ENCODE assay signal across 1 cellular context in the genomic region with DNA sequence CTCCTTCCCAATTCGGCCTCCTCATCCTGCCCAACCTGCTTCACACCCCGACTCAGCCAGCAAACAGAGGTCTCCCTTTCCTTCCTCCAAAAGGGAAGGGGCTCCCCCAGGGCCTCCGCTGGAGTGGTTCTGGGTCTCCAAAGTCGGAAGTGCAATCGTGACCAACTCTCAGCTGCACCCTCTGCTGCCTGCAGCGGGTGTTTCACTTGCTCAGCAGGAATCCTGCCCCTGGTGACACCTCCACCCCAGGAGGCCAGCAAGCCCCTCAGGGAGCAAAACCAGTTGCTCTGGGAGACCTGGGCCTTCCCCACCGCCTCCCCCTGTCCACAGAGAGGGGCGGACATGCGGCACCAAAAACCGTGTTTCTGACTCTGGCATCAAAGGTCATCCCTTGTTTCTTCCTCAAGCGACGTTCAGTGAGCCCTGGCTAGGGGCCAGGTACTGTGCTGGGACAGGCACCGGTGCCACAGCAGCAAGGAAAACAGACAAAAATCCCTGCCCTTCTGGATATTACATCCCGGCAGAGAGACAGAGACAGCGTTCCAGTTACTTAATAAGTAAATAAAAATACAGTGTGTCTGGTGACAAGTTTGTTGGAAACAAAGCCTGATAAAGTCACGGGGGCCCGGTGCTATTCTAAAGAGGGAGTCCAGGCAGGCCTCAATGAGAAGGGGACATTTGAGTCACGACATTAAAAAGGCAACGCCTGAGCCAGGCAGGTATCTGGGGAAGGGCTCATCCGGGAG.
TF ChIP-seq lines count a peak whose summit lies in the region.

No MANE protein-coding gene starts in this region.

TF ChIP-seq in HepG2, 621 proteins besides CTCF, POLR2A, EP300 and RAD21 (continued from another document and continues in another):
- TF ChIP-seq SMAD9 (CRISPR knock-in tag; IDR thresholded peaks at IDR 0.05) (no peak), ZFP37 (CRISPR knock-in tag; IDR thresholded peaks at IDR 0.05; ENCODE audit: borderline replicate concordance) (no peak), ZNF441 (CRISPR knock-in tag; IDR thresholded peaks at IDR 0.05; ENCODE audit: borderline replicate concordance) (no peak), ARID2 (CRISPR knock-in tag; IDR thresholded peaks at IDR 0.05; ENCODE audit: borderline replicate concordance) (no peak), ZNF883 (CRISPR knock-in tag; IDR thresholded peaks at IDR 0.05; ENCODE audit: not compliant biosample characterization) (peak; percentile 51), IKZF4 (CRISPR knock-in tag; IDR thresholded peaks at IDR 0.05; ENCODE audit: borderline replicate concordance, low read depth, not compliant biosample characterization) (no peak), NFE2 (CRISPR knock-in tag; IDR thresholded peaks at IDR 0.05) (no peak), HNRNPLL (IDR thresholded peaks at IDR 0.05; ENCODE audit: low read depth, low read length, poor library complexity, severe bottlenecking) (no peak), ZNF562 (CRISPR knock-in tag; IDR thresholded peaks at IDR 0.05; ENCODE audit: borderline replicate concordance) (no peak), JARID2 (CRISPR knock-in tag; IDR thresholded peaks at IDR 0.05; ENCODE audit: insufficient replicate concordance) (no peak), ZFP41 (CRISPR knock-in tag; IDR thresholded peaks at IDR 0.05; ENCODE audit: borderline replicate concordance) (no peak), RARA (CRISPR knock-in tag; IDR thresholded peaks at IDR 0.05) (no peak), ISX (CRISPR knock-in tag; conservative IDR thresholded peaks at IDR 0.05) (no peak), MTA1 (CRISPR knock-in tag; IDR thresholded peaks at IDR 0.05; ENCODE audit: borderline replicate concordance) (no peak), ZNF256 (CRISPR knock-in tag; conservative IDR thresholded peaks at IDR 0.05) (no peak), ZNF644 (CRISPR knock-in tag; IDR thresholded peaks at IDR 0.05; ENCODE audit: low read depth) (no peak), NONO (IDR thresholded peaks at IDR 0.05) (no peak), NONO (CRISPR knock-in tag; conservative IDR thresholded peaks at IDR 0.05) (0 out of 2 replicates have a peak, but pooled peaks have one; percentile 33), THYN1 (CRISPR knock-in tag; IDR thresholded peaks at IDR 0.05; ENCODE audit: borderline replicate concordance, low read depth) (no peak), ZNF766 (CRISPR knock-in tag; IDR thresholded peaks at IDR 0.05; ENCODE audit: borderline replicate concordance) (no peak), RBAK (CRISPR knock-in tag; IDR thresholded peaks at IDR 0.05) (no peak), ZNF556 (CRISPR knock-in tag; IDR thresholded peaks at IDR 0.05; ENCODE audit: borderline replicate concordance) (no peak), POGZ (CRISPR knock-in tag; IDR thresholded peaks at IDR 0.05) (no peak), MED8 (CRISPR knock-in tag; IDR thresholded peaks at IDR 0.05; ENCODE audit: insufficient replicate concordance) (no peak), STAG1 (CRISPR knock-in tag; IDR thresholded peaks at IDR 0.05) (no peak), REXO4 (CRISPR knock-in tag; IDR thresholded peaks at IDR 0.05; ENCODE audit: borderline replicate concordance) (no peak), SMAD3 (CRISPR knock-in tag; IDR thresholded peaks at IDR 0.05) (no peak), ZNF253 (CRISPR knock-in tag; IDR thresholded peaks at IDR 0.05; ENCODE audit: borderline replicate concordance) (no peak), SRSF1 (optimal IDR thresholded peaks at IDR 0.05; ENCODE audit: low read depth, low read length) (peak; percentile 69)
- TF ChIP-seq, protein P1, sequence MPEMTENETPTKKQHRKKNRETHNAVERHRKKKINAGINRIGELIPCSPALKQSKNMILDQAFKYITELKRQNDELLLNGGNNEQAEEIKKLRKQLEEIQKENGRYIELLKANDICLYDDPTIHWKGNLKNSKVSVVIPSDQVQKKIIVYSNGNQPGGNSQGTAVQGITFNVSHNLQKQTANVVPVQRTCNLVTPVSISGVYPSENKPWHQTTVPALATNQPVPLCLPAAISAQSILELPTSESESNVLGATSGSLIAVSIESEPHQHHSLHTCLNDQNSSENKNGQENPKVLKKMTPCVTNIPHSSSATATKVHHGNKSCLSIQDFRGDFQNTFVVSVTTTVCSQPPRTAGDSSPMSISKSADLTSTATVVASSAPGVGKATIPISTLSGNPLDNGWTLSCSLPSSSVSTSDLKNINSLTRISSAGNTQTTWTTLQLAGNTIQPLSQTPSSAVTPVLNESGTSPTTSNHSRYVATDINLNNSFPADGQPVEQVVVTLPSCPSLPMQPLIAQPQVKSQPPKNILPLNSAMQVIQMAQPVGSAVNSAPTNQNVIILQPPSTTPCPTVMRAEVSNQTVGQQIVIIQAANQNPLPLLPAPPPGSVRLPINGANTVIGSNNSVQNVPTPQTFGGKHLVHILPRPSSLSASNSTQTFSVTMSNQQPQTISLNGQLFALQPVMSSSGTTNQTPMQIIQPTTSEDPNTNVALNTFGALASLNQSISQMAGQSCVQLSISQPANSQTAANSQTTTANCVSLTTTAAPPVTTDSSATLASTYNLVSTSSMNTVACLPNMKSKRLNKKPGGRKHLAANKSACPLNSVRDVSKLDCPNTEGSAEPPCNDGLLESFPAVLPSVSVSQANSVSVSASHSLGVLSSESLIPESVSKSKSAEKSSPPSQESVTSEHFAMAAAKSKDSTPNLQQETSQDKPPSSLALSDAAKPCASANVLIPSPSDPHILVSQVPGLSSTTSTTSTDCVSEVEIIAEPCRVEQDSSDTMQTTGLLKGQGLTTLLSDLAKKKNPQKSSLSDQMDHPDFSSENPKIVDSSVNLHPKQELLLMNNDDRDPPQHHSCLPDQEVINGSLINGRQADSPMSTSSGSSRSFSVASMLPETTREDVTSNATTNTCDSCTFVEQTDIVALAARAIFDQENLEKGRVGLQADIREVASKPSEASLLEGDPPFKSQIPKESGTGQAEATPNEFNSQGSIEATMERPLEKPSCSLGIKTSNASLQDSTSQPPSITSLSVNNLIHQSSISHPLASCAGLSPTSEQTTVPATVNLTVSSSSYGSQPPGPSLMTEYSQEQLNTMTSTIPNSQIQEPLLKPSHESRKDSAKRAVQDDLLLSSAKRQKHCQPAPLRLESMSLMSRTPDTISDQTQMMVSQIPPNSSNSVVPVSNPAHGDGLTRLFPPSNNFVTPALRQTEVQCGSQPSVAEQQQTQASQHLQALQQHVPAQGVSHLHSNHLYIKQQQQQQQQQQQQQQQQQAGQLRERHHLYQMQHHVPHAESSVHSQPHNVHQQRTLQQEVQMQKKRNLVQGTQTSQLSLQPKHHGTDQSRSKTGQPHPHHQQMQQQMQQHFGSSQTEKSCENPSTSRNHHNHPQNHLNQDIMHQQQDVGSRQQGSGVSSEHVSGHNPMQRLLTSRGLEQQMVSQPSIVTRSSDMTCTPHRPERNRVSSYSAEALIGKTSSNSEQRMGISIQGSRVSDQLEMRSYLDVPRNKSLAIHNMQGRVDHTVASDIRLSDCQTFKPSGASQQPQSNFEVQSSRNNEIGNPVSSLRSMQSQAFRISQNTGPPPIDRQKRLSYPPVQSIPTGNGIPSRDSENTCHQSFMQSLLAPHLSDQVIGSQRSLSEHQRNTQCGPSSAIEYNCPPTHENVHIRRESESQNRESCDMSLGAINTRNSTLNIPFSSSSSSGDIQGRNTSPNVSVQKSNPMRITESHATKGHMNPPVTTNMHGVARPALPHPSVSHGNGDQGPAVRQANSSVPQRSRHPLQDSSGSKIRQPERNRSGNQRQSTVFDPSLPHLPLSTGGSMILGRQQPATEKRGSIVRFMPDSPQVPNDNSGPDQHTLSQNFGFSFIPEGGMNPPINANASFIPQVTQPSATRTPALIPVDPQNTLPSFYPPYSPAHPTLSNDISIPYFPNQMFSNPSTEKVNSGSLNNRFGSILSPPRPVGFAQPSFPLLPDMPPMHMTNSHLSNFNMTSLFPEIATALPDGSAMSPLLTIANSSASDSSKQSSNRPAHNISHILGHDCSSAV (CRISPR knock-in tag; IDR thresholded peaks at IDR 0.05; ENCODE audit: borderline replicate concordance) = no peak
- TF ChIP-seq, protein P2, sequence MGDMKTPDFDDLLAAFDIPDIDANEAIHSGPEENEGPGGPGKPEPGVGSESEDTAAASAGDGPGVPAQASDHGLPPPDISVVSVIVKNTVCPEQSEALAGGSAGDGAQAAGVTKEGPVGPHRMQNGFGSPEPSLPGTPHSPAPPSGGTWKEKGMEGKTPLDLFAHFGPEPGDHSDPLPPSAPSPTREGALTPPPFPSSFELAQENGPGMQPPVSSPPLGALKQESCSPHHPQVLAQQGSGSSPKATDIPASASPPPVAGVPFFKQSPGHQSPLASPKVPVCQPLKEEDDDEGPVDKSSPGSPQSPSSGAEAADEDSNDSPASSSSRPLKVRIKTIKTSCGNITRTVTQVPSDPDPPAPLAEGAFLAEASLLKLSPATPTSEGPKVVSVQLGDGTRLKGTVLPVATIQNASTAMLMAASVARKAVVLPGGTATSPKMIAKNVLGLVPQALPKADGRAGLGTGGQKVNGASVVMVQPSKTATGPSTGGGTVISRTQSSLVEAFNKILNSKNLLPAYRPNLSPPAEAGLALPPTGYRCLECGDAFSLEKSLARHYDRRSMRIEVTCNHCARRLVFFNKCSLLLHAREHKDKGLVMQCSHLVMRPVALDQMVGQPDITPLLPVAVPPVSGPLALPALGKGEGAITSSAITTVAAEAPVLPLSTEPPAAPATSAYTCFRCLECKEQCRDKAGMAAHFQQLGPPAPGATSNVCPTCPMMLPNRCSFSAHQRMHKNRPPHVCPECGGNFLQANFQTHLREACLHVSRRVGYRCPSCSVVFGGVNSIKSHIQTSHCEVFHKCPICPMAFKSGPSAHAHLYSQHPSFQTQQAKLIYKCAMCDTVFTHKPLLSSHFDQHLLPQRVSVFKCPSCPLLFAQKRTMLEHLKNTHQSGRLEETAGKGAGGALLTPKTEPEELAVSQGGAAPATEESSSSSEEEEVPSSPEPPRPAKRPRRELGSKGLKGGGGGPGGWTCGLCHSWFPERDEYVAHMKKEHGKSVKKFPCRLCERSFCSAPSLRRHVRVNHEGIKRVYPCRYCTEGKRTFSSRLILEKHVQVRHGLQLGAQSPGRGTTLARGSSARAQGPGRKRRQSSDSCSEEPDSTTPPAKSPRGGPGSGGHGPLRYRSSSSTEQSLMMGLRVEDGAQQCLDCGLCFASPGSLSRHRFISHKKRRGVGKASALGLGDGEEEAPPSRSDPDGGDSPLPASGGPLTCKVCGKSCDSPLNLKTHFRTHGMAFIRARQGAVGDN (CRISPR knock-in tag; IDR thresholded peaks at IDR 0.05) = no peak
- TF ChIP-seq, protein P3, sequence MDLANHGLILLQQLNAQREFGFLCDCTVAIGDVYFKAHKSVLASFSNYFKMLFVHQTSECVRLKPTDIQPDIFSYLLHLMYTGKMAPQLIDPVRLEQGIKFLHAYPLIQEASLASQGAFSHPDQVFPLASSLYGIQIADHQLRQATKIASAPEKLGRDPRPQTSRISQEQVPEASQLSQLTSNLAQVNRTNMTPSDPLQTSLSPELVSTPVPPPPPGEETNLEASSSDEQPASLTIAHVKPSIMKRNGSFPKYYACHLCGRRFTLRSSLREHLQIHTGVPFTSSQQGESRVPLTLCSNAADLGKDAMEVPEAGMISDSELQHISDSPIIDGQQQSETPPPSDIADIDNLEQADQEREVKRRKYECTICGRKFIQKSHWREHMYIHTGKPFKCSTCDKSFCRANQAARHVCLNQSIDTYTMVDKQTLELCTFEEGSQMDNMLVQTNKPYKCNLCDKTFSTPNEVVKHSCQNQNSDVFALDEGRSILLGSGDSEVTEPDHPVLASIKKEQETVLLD (CRISPR knock-in tag; IDR thresholded peaks at IDR 0.05; ENCODE audit: low read depth) = 0 out of 2 replicates have a peak, but pooled peaks have one; percentile 20
- TF ChIP-seq, protein P4, sequence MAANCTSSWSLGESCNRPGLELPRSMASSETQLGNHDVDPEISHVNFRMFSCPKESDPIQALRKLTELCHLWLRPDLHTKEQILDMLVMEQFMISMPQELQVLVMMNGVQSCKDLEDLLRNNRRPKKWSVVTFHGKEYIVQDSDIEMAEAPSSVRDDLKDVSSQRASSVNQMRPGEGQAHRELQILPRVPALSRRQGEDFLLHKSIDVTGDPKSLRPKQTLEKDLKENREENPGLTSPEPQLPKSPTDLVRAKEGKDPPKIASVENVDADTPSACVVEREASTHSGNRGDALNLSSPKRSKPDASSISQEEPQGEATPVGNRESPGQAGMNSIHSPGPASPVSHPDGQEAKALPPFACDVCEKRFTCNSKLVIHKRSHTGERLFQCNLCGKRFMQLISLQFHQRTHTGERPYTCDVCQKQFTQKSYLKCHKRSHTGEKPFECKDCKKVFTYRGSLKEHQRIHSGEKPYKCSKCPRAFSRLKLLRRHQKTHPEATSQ (CRISPR knock-in tag; IDR thresholded peaks at IDR 0.05; ENCODE audit: borderline replicate concordance) = no peak
- TF ChIP-seq, protein P5, sequence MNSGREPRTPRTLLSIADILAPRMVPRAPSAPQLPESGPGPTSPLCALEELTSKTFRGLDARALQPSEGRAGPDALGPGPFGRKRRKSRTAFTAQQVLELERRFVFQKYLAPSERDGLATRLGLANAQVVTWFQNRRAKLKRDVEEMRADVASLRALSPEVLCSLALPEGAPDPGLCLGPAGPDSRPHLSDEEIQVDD (CRISPR knock-in tag; IDR thresholded peaks at IDR 0.05; ENCODE audit: borderline replicate concordance) = no peak
- TF ChIP-seq, protein P6, sequence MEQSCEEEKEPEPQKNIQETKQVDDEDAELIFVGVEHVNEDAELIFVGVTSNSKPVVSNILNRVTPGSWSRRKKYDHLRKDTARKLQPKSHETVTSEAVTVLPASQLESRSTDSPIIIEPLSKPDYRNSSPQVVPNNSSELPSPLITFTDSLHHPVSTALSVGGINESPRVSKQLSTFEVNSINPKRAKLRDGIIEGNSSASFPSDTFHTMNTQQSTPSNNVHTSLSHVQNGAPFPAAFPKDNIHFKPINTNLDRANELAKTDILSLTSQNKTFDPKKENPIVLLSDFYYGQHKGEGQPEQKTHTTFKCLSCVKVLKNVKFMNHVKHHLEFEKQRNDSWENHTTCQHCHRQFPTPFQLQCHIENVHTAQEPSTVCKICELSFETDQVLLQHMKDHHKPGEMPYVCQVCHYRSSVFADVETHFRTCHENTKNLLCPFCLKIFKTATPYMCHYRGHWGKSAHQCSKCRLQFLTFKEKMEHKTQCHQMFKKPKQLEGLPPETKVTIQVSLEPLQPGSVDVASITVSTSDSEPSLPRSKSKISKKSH (CRISPR knock-in tag; IDR thresholded peaks at IDR 0.05; ENCODE audit: borderline replicate concordance) = no peak
- TF ChIP-seq, protein P7, sequence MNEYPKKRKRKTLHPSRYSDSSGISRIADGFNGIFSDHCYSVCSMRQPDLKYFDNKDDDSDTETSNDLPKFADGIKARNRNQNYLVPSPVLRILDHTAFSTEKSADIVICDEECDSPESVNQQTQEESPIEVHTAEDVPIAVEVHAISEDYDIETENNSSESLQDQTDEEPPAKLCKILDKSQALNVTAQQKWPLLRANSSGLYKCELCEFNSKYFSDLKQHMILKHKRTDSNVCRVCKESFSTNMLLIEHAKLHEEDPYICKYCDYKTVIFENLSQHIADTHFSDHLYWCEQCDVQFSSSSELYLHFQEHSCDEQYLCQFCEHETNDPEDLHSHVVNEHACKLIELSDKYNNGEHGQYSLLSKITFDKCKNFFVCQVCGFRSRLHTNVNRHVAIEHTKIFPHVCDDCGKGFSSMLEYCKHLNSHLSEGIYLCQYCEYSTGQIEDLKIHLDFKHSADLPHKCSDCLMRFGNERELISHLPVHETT (CRISPR knock-in tag; conservative IDR thresholded peaks at IDR 0.05) = no peak
